Comparison of ENCODE assay signal across 11 cellular contexts in the genomic region with DNA sequence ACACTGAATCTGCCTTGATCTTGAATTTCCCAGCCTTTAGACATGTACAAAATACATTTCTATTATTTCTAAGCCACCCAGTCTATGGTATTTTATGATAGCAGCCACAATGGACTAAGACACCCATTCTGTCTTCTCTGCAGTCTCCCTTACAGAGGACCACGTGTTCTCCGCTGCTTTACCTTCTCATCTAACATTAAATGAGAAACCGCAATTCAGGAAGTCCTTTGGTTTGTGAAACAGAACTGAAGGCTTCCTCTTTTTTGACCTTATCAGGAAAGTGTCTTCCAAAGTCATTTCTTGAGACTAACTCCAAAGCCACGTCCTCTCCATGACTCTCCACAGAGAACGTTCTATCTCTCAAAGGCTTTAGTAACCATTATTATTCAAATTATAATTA.
DNase-seq lines count a peak whose midpoint lies in the region; ATAC-seq and TF ChIP-seq lines count a peak whose summit lies in the region.
"Had no signal": no experiment of that assay in that cellular context is flagged by ENCODE, and none has a peak within 500 bp of the region (broad histone marks: within the 10 kb centered on the region; RNA-seq: fewer than 3 reads in every experiment).

No MANE protein-coding gene starts in this region.

- DNase-seq in GM10248 (ENCODE audit: extremely low spot score) = peak; percentile 25
- DNase-seq in RPMI8226 = peak; percentile 54
- DNase-seq in stimulated activated CD4-positive, alpha-beta T cell treated with anti-CD3 and anti-CD28 coated beads, Interleukin-15, amount 100 ng/mL, for 24 hours = no peak
- DNase-seq: GDM1, H7, NCI-H226 had no signal

- no peak for TF ChIP-seq CTCF in GM10248 (IDR thresholded peaks at IDR 0.05; ENCODE audit: control extremely low read depth, extremely low read depth, low read depth, missing control alignments)

- POLR2A ChIA-PET in GM10248 (lab: Yijun Ruan, JAX) = no interaction called here

- CTCF ChIA-PET in GM10248 (lab: Yijun Ruan, JAX) = no interaction called here

- ATAC-seq in GM19468 (IDR thresholded peaks at IDR 0.05; ENCODE audit: extremely low read depth, unreplicated experiment) (peak; percentile 72), HG03139 (IDR thresholded peaks at IDR 0.05; ENCODE audit: unreplicated experiment) (peak; percentile 90), esophagus mucosa (no peak), HG02798 (IDR thresholded peaks at IDR 0.05; ENCODE audit: poor library complexity, unreplicated experiment) (no peak), HG03460 (IDR thresholded peaks at IDR 0.05; ENCODE audit: unreplicated experiment) (no peak)

Comparison
In these comparisons a context has a peak if more than half of its experiments do, and no peak if none do; other contexts are left out.
1. ATAC-seq: peak in GM19468 (single experiment) and HG03139 (single experiment); none in esophagus mucosa (single experiment), HG02798 (single experiment) and HG03460 (single experiment).